Comparison of ENCODE assay signal across 8 cellular contexts in genomic region chr12:132710062-132710421, GRCh38. TPM values are rescaled to one million over a fixed set of nuclear protein-coding genes. Genes with fewer than 3 reads are reported as not detected.
DNase-seq lines count a peak whose midpoint lies in the region; ATAC-seq and TF ChIP-seq lines count a peak whose summit lies in the region.

No MANE protein-coding gene starts in this region.

- POLR2A ChIA-PET in activated CD8-positive, alpha-beta T cell treated with anti-CD3 and anti-CD28 coated beads for 36 hours (lab: Charles Lee), result interaction anchor here (0.6 to 3.0 kb wide), 6 partner anchors 9 to 124 kb away, joined by 3 to 13 read pairs (median 4); partner anchors contain the start of genes ANKLE2 and POLE

- H3K9me3 ChIP-seq in heart right ventricle, result peaks cover 0 to 8% (median 0%) of the 10 kb centered on the region in 11 donors
- H3K9me3 ChIP-seq in gastrocnemius medialis, result no peaks in the 10 kb centered on the region

- 0 to 1% methylated on average over 27 of the region's 27 CpGs for WGBS in heart right ventricle, 2 donors

- H3K27ac Mint-ChIP-seq in activated CD8-positive, alpha-beta T cell treated with anti-CD3 and anti-CD28 coated beads for 36 hours, result peak overlapping the region; percentile 84

- CTCF ChIA-PET in activated CD8-positive, alpha-beta T cell treated with anti-CD3 and anti-CD28 coated beads for 36 hours (lab: Charles Lee), result interaction anchor here (1.1 kb wide), 1 partner anchor 95 kb away, joined by 3 read pairs; no protein-coding TSS in a partner anchor

- peaks cover 3 to 31% (median 20%) of the 10 kb centered on the region in 9 donors for H3K4me1 ChIP-seq in heart right ventricle
- peaks cover 16 to 18% of the 10 kb centered on the region in 2 donors for H3K4me1 ChIP-seq in gastrocnemius medialis

- H3K27me3 ChIP-seq in heart right ventricle (no peaks in the 10 kb centered on the region), gastrocnemius medialis (no peaks in the 10 kb centered on the region)

- in situ Hi-C loops in gastrocnemius medialis (cut with MboI; ENCODE audit: low sequenced_read_pairs in 4 of 4), result no loop called here

- no peaks in the 10 kb centered on the region for H3K27me3 Mint-ChIP-seq in activated CD8-positive, alpha-beta T cell treated with anti-CD3 and anti-CD28 coated beads for 36 hours

- TF ChIP-seq POLR2A in gastrocnemius medialis (IDR thresholded peaks at IDR 0.05), result no peak

- DNase-seq in Right ventricle myocardium inferior (ENCODE audit: missing footprints) (no peak), cardiac septum (ENCODE audit: low spot score) (no peak), heart right ventricle (no peak), gastrocnemius medialis (no peak), GM19240 (ENCODE audit: insufficient read length, low spot score) (no peak)
- DNase-seq in activated CD8-positive, alpha-beta T cell treated with anti-CD3 and anti-CD28 coated beads for 36 hours, result no peak
- DNase-seq in stimulated activated CD4-positive, alpha-beta T cell treated with anti-CD3 and anti-CD28 coated beads, Interleukin-2, amount 100 ng/mL, for 24 hours, result no peak

- H3K4me3 Mint-ChIP-seq in activated CD8-positive, alpha-beta T cell treated with anti-CD3 and anti-CD28 coated beads for 36 hours, result peak overlapping the region; percentile 87

- peaks cover 20% of the 10 kb centered on the region for H3K4me1 Mint-ChIP-seq in activated CD8-positive, alpha-beta T cell treated with anti-CD3 and anti-CD28 coated beads for 36 hours (ENCODE audit: low read depth)

- no peak for TF ChIP-seq CTCF in activated CD8-positive, alpha-beta T cell treated with anti-CD3 and anti-CD28 coated beads for 36 hours (IDR thresholded peaks at IDR 0.05)
- TF ChIP-seq CTCF in heart right ventricle (IDR thresholded peaks at IDR 0.05), result no peak
- no peak for TF ChIP-seq CTCF in gastrocnemius medialis (IDR thresholded peaks at IDR 0.05 in 4 of 5, conservative IDR thresholded peaks at IDR 0.05 in 1 of 5)

- peaks cover 31% of the 10 kb centered on the region for H3K36me3 Mint-ChIP-seq in activated CD8-positive, alpha-beta T cell treated with anti-CD3 and anti-CD28 coated beads for 36 hours (ENCODE audit: low read depth)

- H3K36me3 ChIP-seq in heart right ventricle (peaks cover 0 to 18% (median 0%) of the 10 kb centered on the region in 9 donors), gastrocnemius medialis (peaks cover 0 to 4% of the 10 kb centered on the region in 2 donors)

- peak overlapping the region; percentile 63 to 98 (median 80) for H3K4me3 ChIP-seq in heart right ventricle
- H3K4me3 ChIP-seq in gastrocnemius medialis, result peak overlapping the region; percentile 74 to 99 (median 89)

- peaks cover 10% of the 10 kb centered on the region for H3K9me3 Mint-ChIP-seq in activated CD8-positive, alpha-beta T cell treated with anti-CD3 and anti-CD28 coated beads for 36 hours

- peak overlapping the region; percentile 68 to 91 (median 86) for H3K27ac ChIP-seq in heart right ventricle
- H3K27ac ChIP-seq in gastrocnemius medialis, result peak overlapping the region; percentile 86 to 94 (median 90)

- intact Hi-C loops in Right ventricle myocardium inferior (cut with DNase I) (no loop called here), cardiac septum (cut with DNase I) (no loop called here), heart right ventricle (cut with DNase I) (no loop called here), gastrocnemius medialis (cut with DNase I; ENCODE audit: low total_unique reads) (loop anchor here (1.0 to 5.0 kb wide), 2 partner anchors 23 to 52 kb away; partner anchors contain the start of genes ANKLE2, POLE and PXMP2)
- intact Hi-C loops in activated CD8-positive, alpha-beta T cell treated with anti-CD3 and anti-CD28 coated beads for 36 hours (cut with micrococcal nuclease), result loop anchor here (2.0 kb wide), 1 partner anchor 23 kb away; the partner anchor contains the start of genes POLE and PXMP2

- ATAC-seq in Right ventricle myocardium inferior, result peak; percentile 36
- peak; percentile 23 for ATAC-seq in HG03066 (IDR thresholded peaks at IDR 0.05; ENCODE audit: low read depth, unreplicated experiment)
- ATAC-seq in activated CD8-positive, alpha-beta T cell treated with anti-CD3 and anti-CD28 coated beads for 36 hours, result peak; percentile 6
- peak in 7 of 8 donors; percentile 25 to 56 (median 48) for ATAC-seq in heart right ventricle
- ATAC-seq in gastrocnemius medialis, result peak; percentile 6 to 31

RNA-seq across cellular contexts. Expression of gene PGAM5, which starts 0.6 kb away (rescaled TPM):
- total RNA-seq in Right ventricle myocardium inferior (34.1 TPM), cardiac septum (26.1 TPM), heart right ventricle (10 to 100 TPM; 22.7 to 37.6 (median 31.7) TPM), gastrocnemius medialis (10 to 100 TPM; 36.6 to 75.1 (median 62.8) TPM)
- 10 to 100 TPM; 69.6 to 73.2 TPM for total RNA-seq in activated CD8-positive, alpha-beta T cell treated with anti-CD3 and anti-CD28 coated beads for 36 hours
- polyA plus RNA-seq in heart right ventricle, result 10 to 100 TPM; 17.5 to 24.9 TPM

RNA-seq across cellular contexts. Expression of gene PXMP2, which starts 22.7 kb away (rescaled TPM):
- total RNA-seq in Right ventricle myocardium inferior (62.5 TPM), cardiac septum (36.5 TPM), heart right ventricle (10 to 100 TPM; 29.0 to 75.6 (median 46.7) TPM), gastrocnemius medialis (10 to 100 TPM; 16.0 to 44.8 (median 38.6) TPM)
- total RNA-seq in activated CD8-positive, alpha-beta T cell treated with anti-CD3 and anti-CD28 coated beads for 36 hours, result 10 to 100 TPM; 14.3 TPM
- polyA plus RNA-seq in heart right ventricle, result 10 to 100 TPM; 17.7 to 62.4 TPM

RNA-seq across cellular contexts. Expression of gene POLE, which starts 22.9 kb away (rescaled TPM):
- 12.1 TPM for total RNA-seq in Right ventricle myocardium inferior
- total RNA-seq in cardiac septum, result 12.1 TPM
- 100 to 1,000 TPM; 115 to 121 TPM for total RNA-seq in activated CD8-positive, alpha-beta T cell treated with anti-CD3 and anti-CD28 coated beads for 36 hours
- total RNA-seq in heart right ventricle, result 10 to 100 TPM in 4 of 10 donors, 1 to 10 TPM in 6; 6.8 to 22.8 (median 8.8) TPM
- polyA plus RNA-seq in heart right ventricle, result 10 to 100 TPM; 11.2 to 25.8 TPM
- total RNA-seq in gastrocnemius medialis, result 10 to 100 TPM in 2 of 4 donors, 1 to 10 TPM in 2; 7.1 to 18.7 (median 11.1) TPM

RNA-seq across cellular contexts. Expression of gene ANKLE2, which starts 51.6 kb away (rescaled TPM):
- total RNA-seq in Right ventricle myocardium inferior, result 24.9 TPM
- total RNA-seq in cardiac septum, result 31.4 TPM
- total RNA-seq in activated CD8-positive, alpha-beta T cell treated with anti-CD3 and anti-CD28 coated beads for 36 hours, result 100 to 1,000 TPM; 103 to 108 TPM
- total RNA-seq in heart right ventricle, result 10 to 100 TPM; 23.5 to 39.4 (median 30.5) TPM
- polyA plus RNA-seq in heart right ventricle, result 10 to 100 TPM; 17.4 to 23.1 TPM
- 10 to 100 TPM; 29.6 to 44.9 (median 34.6) TPM for total RNA-seq in gastrocnemius medialis

Comparison
In these comparisons a context has a peak if more than half of its experiments do, and no peak if none do; other contexts are left out.
1. intact Hi-C loops: an anchor here in activated CD8-positive, alpha-beta T cell treated with anti-CD3 and anti-CD28 coated beads for 36 hours (2.0 kb wide) and gastrocnemius medialis (1.0 to 5.0 kb wide); none called in Right ventricle myocardium inferior, cardiac septum and heart right ventricle.